2 cellular contexts compared by ENCODE assay signal in genomic region chr19:43467276-43467675, GRCh38.
TF ChIP-seq lines count a peak whose summit lies in the region.

No MANE protein-coding gene starts in this region.

TF ChIP-seq in HCT116, 20 proteins besides CTCF, POLR2A, EP300 and RAD21:
- TF ChIP-seq YY1 (IDR thresholded peaks at IDR 0.05; ENCODE audit: extremely low read depth, insufficient replicate concordance, low read depth, low read length) (no peak), EZH2 (IDR thresholded peaks at IDR 0.05) (no peak), ZNF274 (IDR thresholded peaks at IDR 0.05; ENCODE audit: low read depth, low read length) (no peak), TCF7L2 (IDR thresholded peaks at IDR 0.05; ENCODE audit: borderline replicate concordance, extremely low read depth, insufficient read depth, insufficient read length) (no peak), ZFX (IDR thresholded peaks at IDR 0.05) (no peak), ATF3 (IDR thresholded peaks at IDR 0.05) (no peak), SP1 (IDR thresholded peaks at IDR 0.05; ENCODE audit: low read depth) (no peak), MAX (IDR thresholded peaks at IDR 0.05) (no peak), POLR2AphosphoS5 (IDR thresholded peaks at IDR 0.05; ENCODE audit: low read depth, low read length) (no peak), ELF1 (IDR thresholded peaks at IDR 0.05; ENCODE audit: borderline replicate concordance, low read depth) (no peak), CEBPB (IDR thresholded peaks at IDR 0.05; ENCODE audit: low read depth) (no peak), ZBTB33 (IDR thresholded peaks at IDR 0.05; ENCODE audit: extremely low read depth, insufficient replicate concordance, low read length) (no peak), JUND (IDR thresholded peaks at IDR 0.05) (no peak), CBX3 (IDR thresholded peaks at IDR 0.05; ENCODE audit: low read depth) (no peak)

TF ChIP-seq in K562, 482 proteins besides CTCF, POLR2A, EP300 and RAD21:
- TF ChIP-seq ZNF584 (CRISPR knock-in tag; IDR thresholded peaks at IDR 0.05; ENCODE audit: low read depth) (no peak), ZBTB1 (CRISPR knock-in tag; IDR thresholded peaks at IDR 0.05; ENCODE audit: borderline replicate concordance, low read depth) (no peak), PKNOX1 (IDR thresholded peaks at IDR 0.05) (peak; percentile 34), E2F1 (CRISPR knock-in tag; IDR thresholded peaks at IDR 0.05) (no peak), BACH1 (tag; IDR thresholded peaks at IDR 0.05) (0 out of 2 replicates have a peak, but pooled peaks have one; percentile 38), ETV1 (tag; conservative IDR thresholded peaks at IDR 0.05; ENCODE audit: low read depth) (no peak), ESRRA (IDR thresholded peaks at IDR 0.05; ENCODE audit: borderline replicate concordance, low read depth) (no peak), ZNF512 (tag; IDR thresholded peaks at IDR 0.05) (no peak), PTRF (tag; IDR thresholded peaks at IDR 0.05) (no peak), OTX1 (CRISPR knock-in tag; IDR thresholded peaks at IDR 0.05) (no peak)
